Comparison of ENCODE assay signal across 1 cellular context in genomic region chr17:77365584-77366186, GRCh38.
TF ChIP-seq lines count a peak whose summit lies in the region.

No MANE protein-coding gene starts in this region.

TF ChIP-seq in SK-N-SH, 30 proteins besides CTCF, POLR2A, EP300 and RAD21 (continued from another document):
- TF ChIP-seq, protein P1, sequence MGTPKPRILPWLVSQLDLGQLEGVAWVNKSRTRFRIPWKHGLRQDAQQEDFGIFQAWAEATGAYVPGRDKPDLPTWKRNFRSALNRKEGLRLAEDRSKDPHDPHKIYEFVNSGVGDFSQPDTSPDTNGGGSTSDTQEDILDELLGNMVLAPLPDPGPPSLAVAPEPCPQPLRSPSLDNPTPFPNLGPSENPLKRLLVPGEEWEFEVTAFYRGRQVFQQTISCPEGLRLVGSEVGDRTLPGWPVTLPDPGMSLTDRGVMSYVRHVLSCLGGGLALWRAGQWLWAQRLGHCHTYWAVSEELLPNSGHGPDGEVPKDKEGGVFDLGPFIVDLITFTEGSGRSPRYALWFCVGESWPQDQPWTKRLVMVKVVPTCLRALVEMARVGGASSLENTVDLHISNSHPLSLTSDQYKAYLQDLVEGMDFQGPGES (IDR thresholded peaks at IDR 0.05; ENCODE audit: low read depth, low read length): no peak
